ENCODE assay signal across 9 cellular contexts in the genomic region with DNA sequence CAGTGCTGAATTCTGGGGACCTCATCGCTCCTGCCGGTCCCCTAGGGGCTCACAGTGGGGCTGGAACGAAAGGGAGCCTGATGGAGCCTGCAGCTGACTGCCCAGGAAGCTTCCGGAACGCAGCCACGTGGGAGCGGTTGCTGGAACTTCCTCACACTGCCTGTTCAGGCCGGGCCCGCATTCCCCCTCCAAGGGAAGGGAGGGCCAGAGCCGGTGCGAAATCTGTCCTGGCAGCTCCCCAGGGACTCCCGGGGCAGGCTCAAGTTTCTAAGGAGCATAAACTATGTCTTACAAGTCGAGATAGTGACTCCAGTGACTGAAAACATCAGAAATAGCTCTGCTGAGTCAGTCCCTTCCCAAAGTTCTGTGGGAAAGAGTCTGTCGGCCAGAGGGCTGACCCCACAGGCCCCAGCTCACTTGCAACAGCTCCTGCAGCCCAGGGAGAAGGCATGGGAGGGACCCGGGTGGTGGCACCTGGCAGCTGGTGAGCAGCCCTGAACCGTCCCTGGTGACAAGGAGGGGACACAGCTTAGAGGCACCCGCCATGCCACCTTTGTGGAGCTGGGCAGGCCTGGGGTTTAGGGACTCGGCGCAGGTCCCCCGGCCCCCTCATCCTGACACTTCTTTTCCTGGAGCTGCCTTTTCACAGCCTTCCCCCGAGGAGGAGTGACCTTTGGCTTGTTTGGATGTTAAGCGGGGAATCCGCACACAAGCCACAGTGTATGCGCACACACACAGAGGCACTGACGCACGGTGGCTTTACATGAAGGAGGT. TPM values are rescaled to one million over a fixed set of nuclear protein-coding genes. Genes with fewer than 3 reads are reported as not detected.
DNase-seq lines count a peak whose midpoint lies in the region; ATAC-seq, FAIRE-seq and TF ChIP-seq lines count a peak whose summit lies in the region.
"Had no signal": no experiment of that assay in that cellular context is flagged by ENCODE, and none has a peak within 500 bp of the region (broad histone marks: within the 10 kb centered on the region; RNA-seq: fewer than 3 reads in every experiment).

No MANE protein-coding gene starts in this region.

- no peak for FAIRE-seq in D721Med (lab: Jason Lieb, UNC)

- H3K4me1 ChIP-seq in OCI-LY7 (ENCODE audit: insufficient read depth, low read length, poor library complexity, severe bottlenecking): no peaks in the 10 kb centered on the region

- POLR2A ChIA-PET in OCI-LY7 (lab: Charles Lee): no interaction called here

- no peak overlapping the region for H2AFZ ChIP-seq in OCI-LY7 (ENCODE audit: low read length)

- in situ Hi-C loops in astrocyte of the spinal cord (cut with HindIII; ENCODE audit: low sequenced_read_pairs): no loop called here

- intact Hi-C loops in OCI-LY7 (cut with micrococcal nuclease; ENCODE audit: unreplicated experiment): no loop called here

- H3K27ac ChIP-seq in skin epidermis (peak overlapping the region in 14 of 21 experiments; percentile 12 to 75 (median 34)), OCI-LY7 (ENCODE audit: low read depth, low read length, poor library complexity, severe bottlenecking) (no peak overlapping the region)

- H3K27me3 ChIP-seq in H7 (ENCODE audit: control insufficient read depth, insufficient read depth, low read length): no peaks in the 10 kb centered on the region

- no peak for TF ChIP-seq CTCF in astrocyte of the spinal cord (IDR thresholded peaks at IDR 0.05; ENCODE audit: low read depth, low read length)
- no peak for TF ChIP-seq CTCF in D721Med (IDR thresholded peaks at IDR 0.05; ENCODE audit: insufficient read depth, missing control alignments)
- TF ChIP-seq CTCF in OCI-LY7 (conservative IDR thresholded peaks at IDR 0.05; ENCODE audit: low read length): no peak

- no peak overlapping the region for H3K4me3 ChIP-seq in H7 (ENCODE audit: insufficient read depth, low read depth, low read length)
- H3K4me3 ChIP-seq in astrocyte of the spinal cord (ENCODE audit: low read depth, low read length): no peak overlapping the region
- no peak overlapping the region for H3K4me3 ChIP-seq in skin epidermis
- H3K4me3 ChIP-seq in OCI-LY7 (ENCODE audit: low read depth, low read length, poor library complexity, severe bottlenecking): no peak overlapping the region

- peak; percentile 71 for DNase-seq in H7
- peak; percentile 93 for DNase-seq in astrocyte of the spinal cord (ENCODE audit: low read depth, low spot score)
- peak; percentile 97 for DNase-seq in iris pigment epithelial cell (ENCODE audit: low read depth)
- DNase-seq in D721Med (ENCODE audit: insufficient read length, low spot score): no peak
- DNase-seq in OCI-LY7 (ENCODE audit: low spot score): no peak
- DNase-seq: effector memory CD8-positive, alpha-beta T cell had no signal

- H3K79me2 ChIP-seq in OCI-LY7 (ENCODE audit: insufficient read depth, low read depth, low read length): no peaks in the 10 kb centered on the region

- no peaks in the 10 kb centered on the region for H3K36me3 ChIP-seq in H7 (replicated peaks; ENCODE audit: control insufficient read depth, insufficient read depth, low read length)
- no peaks in the 10 kb centered on the region for H3K36me3 ChIP-seq in OCI-LY7 (ENCODE audit: insufficient read depth, low read length)

- no TSS peak for BruUV-seq in OCI-LY7 (replicated peaks; lab: Mats Ljungman, UMichigan)

- CTCF ChIA-PET in OCI-LY7 (lab: Charles Lee; ENCODE audit: unreplicated experiment): no interaction called here

- H3K9me3 ChIP-seq in OCI-LY7 (ENCODE audit: low read length): no peaks in the 10 kb centered on the region

- no peaks in the 10 kb centered on the region for H4K20me1 ChIP-seq in OCI-LY7 (ENCODE audit: insufficient read depth, low read length)

- no peak overlapping the region for H3K4me2 ChIP-seq in OCI-LY7 (ENCODE audit: low read length)

- ATAC-seq in GM18909 (IDR thresholded peaks at IDR 0.05; ENCODE audit: poor library complexity, unreplicated experiment) (no peak), HG02840 (IDR thresholded peaks at IDR 0.05; ENCODE audit: low FRiP score, unreplicated experiment) (no peak)
- ATAC-seq: effector memory CD8-positive, alpha-beta T cell had no signal

- no peaks in the 10 kb centered on the region for H3K9me2 ChIP-seq in OCI-LY7 (ENCODE audit: insufficient read depth, low read length)

RNA-seq across cellular contexts. Expression of gene PDGFA, which starts 47.6 kb away (rescaled TPM):
- 149 and 202 TPM in 2 replicates for total RNA-seq in H7 (2014; rRNA removed; shearing (Covaris generic))
- total RNA-seq in OCI-LY7 (2014; rRNA removed; shearing (Covaris generic)): not detected in 2 replicates
- total RNA-seq in OCI-LY7 (2022): not detected in 2 replicates

Comparison
In these comparisons a context has a peak if more than half of its experiments do, and no peak if none do; other contexts are left out.
1. DNase-seq: peak in H7 (single experiment), astrocyte of the spinal cord (single experiment) and iris pigment epithelial cell (single experiment); none in D721Med (single experiment) and OCI-LY7 (single experiment).
2. RNA of gene PDGFA, which starts 47.6 kb away (total RNA-seq): 149 to 202 TPM in H7; not detected in OCI-LY7; every median in the first group is over 100 times any median in the second.